Comparison of ENCODE assay signal across 1 cellular context in the genomic region with DNA sequence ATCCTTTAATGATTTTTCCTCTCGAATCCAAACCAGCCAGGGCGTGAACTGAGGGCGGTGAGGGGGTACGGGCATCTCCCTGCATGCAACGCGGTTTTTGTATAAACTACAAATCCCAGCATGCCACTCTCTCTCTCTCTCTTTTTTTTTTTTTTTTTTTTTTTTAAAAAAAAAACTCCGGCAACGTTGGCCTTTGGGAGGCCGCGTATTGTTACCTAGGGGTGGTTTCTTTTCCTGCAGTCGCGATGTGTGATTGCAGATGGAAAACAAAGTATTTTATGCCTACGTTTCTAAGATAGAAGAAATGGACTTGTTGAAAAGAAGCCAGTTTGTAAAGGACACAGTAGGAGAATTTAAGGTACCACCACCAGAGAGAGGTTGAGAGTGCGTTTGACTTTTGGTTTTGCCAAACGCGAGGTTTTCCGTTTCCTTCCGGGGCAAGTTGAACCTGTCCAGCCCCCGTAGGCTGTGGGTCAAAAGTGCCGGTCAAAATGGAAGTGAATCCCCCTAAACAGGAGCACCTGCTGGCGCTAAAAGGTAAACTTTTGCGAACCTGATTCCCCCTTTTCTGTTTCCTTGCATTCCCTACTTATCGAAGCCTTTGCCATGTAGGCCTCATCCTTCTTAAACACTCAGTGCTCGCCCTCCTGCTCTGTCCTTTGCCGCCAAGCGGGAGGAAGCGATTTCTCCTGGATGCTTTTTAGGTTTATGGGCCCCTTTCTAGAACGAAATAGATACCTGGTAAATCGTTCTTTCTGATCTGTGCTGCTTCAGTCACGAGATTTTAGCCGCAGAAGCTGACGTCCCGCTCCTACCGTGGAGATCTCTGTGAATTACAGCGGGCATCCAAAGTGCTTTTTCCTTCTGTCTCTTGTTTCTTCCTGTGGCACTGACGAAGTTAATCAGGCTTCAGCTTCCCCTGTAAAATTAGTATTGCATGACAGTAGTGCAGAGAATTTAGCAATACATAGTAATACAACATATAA.
A peak's percentile ranks its signal among the peaks of the same experiment; 100 is the strongest.
TF ChIP-seq lines count a peak whose summit lies in the region.

A gene with protein sequence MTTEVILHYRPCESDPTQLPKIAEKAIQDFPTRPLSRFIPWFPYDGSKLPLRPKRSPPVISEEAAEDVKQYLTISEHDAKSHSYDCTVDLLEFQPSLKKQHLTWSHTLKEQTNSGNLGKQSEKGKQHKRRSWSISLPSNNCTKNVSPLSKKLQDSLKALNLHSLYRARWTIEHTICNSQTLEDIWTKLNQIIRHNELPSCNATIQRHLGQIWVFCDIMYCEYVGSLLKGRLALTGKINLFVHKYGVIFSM (plus strand): TSS at position 458 of the 986 bp plus-strand sequence. CDS start 4,561 bp downstream, outside the sequence.
A gene with protein sequence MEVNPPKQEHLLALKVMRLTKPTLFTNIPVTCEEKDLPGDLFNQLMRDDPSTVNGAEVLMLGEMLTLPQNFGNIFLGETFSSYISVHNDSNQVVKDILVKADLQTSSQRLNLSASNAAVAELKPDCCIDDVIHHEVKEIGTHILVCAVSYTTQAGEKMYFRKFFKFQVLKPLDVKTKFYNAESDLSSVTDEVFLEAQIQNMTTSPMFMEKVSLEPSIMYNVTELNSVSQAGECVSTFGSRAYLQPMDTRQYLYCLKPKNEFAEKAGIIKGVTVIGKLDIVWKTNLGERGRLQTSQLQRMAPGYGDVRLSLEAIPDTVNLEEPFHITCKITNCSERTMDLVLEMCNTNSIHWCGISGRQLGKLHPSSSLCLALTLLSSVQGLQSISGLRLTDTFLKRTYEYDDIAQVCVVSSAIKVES (plus strand): TSS at position 458 of the 986 bp plus-strand sequence. CDS start 34 bp downstream, at position 492.

TF ChIP-seq in GM12878, 131 proteins besides CTCF, POLR2A, EP300 and RAD21 (continued from another document and continues in another):
- TF ChIP-seq, protein P1, sequence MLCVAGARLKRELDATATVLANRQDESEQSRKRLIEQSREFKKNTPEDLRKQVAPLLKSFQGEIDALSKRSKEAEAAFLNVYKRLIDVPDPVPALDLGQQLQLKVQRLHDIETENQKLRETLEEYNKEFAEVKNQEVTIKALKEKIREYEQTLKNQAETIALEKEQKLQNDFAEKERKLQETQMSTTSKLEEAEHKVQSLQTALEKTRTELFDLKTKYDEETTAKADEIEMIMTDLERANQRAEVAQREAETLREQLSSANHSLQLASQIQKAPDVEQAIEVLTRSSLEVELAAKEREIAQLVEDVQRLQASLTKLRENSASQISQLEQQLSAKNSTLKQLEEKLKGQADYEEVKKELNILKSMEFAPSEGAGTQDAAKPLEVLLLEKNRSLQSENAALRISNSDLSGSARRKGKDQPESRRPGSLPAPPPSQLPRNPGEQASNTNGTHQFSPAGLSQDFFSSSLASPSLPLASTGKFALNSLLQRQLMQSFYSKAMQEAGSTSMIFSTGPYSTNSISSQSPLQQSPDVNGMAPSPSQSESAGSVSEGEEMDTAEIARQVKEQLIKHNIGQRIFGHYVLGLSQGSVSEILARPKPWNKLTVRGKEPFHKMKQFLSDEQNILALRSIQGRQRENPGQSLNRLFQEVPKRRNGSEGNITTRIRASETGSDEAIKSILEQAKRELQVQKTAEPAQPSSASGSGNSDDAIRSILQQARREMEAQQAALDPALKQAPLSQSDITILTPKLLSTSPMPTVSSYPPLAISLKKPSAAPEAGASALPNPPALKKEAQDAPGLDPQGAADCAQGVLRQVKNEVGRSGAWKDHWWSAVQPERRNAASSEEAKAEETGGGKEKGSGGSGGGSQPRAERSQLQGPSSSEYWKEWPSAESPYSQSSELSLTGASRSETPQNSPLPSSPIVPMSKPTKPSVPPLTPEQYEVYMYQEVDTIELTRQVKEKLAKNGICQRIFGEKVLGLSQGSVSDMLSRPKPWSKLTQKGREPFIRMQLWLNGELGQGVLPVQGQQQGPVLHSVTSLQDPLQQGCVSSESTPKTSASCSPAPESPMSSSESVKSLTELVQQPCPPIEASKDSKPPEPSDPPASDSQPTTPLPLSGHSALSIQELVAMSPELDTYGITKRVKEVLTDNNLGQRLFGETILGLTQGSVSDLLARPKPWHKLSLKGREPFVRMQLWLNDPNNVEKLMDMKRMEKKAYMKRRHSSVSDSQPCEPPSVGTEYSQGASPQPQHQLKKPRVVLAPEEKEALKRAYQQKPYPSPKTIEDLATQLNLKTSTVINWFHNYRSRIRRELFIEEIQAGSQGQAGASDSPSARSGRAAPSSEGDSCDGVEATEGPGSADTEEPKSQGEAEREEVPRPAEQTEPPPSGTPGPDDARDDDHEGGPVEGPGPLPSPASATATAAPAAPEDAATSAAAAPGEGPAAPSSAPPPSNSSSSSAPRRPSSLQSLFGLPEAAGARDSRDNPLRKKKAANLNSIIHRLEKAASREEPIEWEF (IDR thresholded peaks at IDR 0.05; ENCODE audit: insufficient replicate concordance, low read depth, low read length), result no peak
- TF ChIP-seq ZNF274 (IDR thresholded peaks at IDR 0.05; ENCODE audit: insufficient read depth, insufficient read length) (no peak), WRNIP1 (IDR thresholded peaks at IDR 0.05; ENCODE audit: borderline replicate concordance, low read depth, low read length) (no peak), PML (IDR thresholded peaks at IDR 0.05; ENCODE audit: low read length) (peak; percentile 97), IKZF2 (IDR thresholded peaks at IDR 0.05) (no peak; a peak in 1 of 4 replicates), TCF12 (IDR thresholded peaks at IDR 0.05; ENCODE audit: low read depth, low read length) (no peak), SMC3 (IDR thresholded peaks at IDR 0.05; ENCODE audit: borderline replicate concordance, low read length) (no peak), EED (IDR thresholded peaks at IDR 0.05; ENCODE audit: low read depth) (no peak), NR2F1 (conservative IDR thresholded peaks at IDR 0.05) (peak; percentile 80), CREB1 (IDR thresholded peaks at IDR 0.05; ENCODE audit: low read depth) (peak; percentile 44; the same call in 1 of the 2 replicates), MTA3 (IDR thresholded peaks at IDR 0.05; ENCODE audit: borderline replicate concordance, low read length) (no peak; the same call in 1 of the 2 replicates), ZZZ3 (IDR thresholded peaks at IDR 0.05; ENCODE audit: control insufficient read depth, insufficient read length, low read depth) (no peak), KDM1A (IDR thresholded peaks at IDR 0.05; ENCODE audit: borderline replicate concordance) (no peak), HDGF (IDR thresholded peaks at IDR 0.05) (0 out of 2 replicates have a peak, but pooled peaks have one; percentile 25), GATAD2B (conservative IDR thresholded peaks at IDR 0.05; ENCODE audit: low read depth) (no peak), NRF1 (conservative IDR thresholded peaks at IDR 0.05; ENCODE audit: low read depth, low read length) (no peak), ATF7 (IDR thresholded peaks at IDR 0.05; ENCODE audit: low read depth) (peak; percentile 75), TCF7 (IDR thresholded peaks at IDR 0.05; ENCODE audit: borderline replicate concordance) (peak; percentile 33; the same call in 1 of the 2 replicates), TAF1 (IDR thresholded peaks at IDR 0.05; ENCODE audit: borderline replicate concordance, low read depth, low read length) (peak; percentile 83), ASH2L (IDR thresholded peaks at IDR 0.05; ENCODE audit: borderline replicate concordance, low read depth) (0 out of 2 replicates have a peak, but pooled peaks have one; percentile 46), YBX1 (IDR thresholded peaks at IDR 0.05) (no peak)
- TF ChIP-seq, protein P2, sequence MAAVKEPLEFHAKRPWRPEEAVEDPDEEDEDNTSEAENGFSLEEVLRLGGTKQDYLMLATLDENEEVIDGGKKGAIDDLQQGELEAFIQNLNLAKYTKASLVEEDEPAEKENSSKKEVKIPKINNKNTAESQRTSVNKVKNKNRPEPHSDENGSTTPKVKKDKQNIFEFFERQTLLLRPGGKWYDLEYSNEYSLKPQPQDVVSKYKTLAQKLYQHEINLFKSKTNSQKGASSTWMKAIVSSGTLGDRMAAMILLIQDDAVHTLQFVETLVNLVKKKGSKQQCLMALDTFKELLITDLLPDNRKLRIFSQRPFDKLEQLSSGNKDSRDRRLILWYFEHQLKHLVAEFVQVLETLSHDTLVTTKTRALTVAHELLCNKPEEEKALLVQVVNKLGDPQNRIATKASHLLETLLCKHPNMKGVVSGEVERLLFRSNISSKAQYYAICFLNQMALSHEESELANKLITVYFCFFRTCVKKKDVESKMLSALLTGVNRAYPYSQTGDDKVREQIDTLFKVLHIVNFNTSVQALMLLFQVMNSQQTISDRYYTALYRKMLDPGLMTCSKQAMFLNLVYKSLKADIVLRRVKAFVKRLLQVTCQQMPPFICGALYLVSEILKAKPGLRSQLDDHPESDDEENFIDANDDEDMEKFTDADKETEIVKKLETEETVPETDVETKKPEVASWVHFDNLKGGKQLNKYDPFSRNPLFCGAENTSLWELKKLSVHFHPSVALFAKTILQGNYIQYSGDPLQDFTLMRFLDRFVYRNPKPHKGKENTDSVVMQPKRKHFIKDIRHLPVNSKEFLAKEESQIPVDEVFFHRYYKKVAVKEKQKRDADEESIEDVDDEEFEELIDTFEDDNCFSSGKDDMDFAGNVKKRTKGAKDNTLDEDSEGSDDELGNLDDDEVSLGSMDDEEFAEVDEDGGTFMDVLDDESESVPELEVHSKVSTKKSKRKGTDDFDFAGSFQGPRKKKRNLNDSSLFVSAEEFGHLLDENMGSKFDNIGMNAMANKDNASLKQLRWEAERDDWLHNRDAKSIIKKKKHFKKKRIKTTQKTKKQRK (IDR thresholded peaks at IDR 0.05; ENCODE audit: low read depth, low read length), result no peak
- TF ChIP-seq, protein P3, sequence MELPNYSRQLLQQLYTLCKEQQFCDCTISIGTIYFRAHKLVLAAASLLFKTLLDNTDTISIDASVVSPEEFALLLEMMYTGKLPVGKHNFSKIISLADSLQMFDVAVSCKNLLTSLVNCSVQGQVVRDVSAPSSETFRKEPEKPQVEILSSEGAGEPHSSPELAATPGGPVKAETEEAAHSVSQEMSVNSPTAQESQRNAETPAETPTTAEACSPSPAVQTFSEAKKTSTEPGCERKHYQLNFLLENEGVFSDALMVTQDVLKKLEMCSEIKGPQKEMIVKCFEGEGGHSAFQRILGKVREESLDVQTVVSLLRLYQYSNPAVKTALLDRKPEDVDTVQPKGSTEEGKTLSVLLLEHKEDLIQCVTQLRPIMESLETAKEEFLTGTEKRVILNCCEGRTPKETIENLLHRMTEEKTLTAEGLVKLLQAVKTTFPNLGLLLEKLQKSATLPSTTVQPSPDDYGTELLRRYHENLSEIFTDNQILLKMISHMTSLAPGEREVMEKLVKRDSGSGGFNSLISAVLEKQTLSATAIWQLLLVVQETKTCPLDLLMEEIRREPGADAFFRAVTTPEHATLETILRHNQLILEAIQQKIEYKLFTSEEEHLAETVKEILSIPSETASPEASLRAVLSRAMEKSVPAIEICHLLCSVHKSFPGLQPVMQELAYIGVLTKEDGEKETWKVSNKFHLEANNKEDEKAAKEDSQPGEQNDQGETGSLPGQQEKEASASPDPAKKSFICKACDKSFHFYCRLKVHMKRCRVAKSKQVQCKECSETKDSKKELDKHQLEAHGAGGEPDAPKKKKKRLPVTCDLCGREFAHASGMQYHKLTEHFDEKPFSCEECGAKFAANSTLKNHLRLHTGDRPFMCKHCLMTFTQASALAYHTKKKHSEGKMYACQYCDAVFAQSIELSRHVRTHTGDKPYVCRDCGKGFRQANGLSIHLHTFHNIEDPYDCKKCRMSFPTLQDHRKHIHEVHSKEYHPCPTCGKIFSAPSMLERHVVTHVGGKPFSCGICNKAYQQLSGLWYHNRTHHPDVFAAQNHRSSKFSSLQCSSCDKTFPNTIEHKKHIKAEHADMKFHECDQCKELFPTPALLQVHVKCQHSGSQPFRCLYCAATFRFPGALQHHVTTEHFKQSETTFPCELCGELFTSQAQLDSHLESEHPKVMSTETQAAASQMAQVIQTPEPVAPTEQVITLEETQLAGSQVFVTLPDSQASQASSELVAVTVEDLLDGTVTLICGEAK (IDR thresholded peaks at IDR 0.05; ENCODE audit: borderline replicate concordance), result peak; percentile 95
- TF ChIP-seq, protein P4, sequence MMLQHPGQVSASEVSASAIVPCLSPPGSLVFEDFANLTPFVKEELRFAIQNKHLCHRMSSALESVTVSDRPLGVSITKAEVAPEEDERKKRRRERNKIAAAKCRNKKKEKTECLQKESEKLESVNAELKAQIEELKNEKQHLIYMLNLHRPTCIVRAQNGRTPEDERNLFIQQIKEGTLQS (IDR thresholded peaks at IDR 0.05; ENCODE audit: borderline replicate concordance, extremely low read depth, low read depth, low read length), result no peak; the same call in 1 of the 2 replicates
- TF ChIP-seq, protein P5, sequence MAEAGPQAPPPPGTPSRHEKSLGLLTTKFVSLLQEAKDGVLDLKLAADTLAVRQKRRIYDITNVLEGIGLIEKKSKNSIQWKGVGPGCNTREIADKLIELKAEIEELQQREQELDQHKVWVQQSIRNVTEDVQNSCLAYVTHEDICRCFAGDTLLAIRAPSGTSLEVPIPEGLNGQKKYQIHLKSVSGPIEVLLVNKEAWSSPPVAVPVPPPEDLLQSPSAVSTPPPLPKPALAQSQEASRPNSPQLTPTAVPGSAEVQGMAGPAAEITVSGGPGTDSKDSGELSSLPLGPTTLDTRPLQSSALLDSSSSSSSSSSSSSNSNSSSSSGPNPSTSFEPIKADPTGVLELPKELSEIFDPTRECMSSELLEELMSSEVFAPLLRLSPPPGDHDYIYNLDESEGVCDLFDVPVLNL (IDR thresholded peaks at IDR 0.05; ENCODE audit: low read depth, low read length), result 0 out of 2 replicates have a peak, but pooled peaks have one; percentile 16
- TF ChIP-seq, protein P6, sequence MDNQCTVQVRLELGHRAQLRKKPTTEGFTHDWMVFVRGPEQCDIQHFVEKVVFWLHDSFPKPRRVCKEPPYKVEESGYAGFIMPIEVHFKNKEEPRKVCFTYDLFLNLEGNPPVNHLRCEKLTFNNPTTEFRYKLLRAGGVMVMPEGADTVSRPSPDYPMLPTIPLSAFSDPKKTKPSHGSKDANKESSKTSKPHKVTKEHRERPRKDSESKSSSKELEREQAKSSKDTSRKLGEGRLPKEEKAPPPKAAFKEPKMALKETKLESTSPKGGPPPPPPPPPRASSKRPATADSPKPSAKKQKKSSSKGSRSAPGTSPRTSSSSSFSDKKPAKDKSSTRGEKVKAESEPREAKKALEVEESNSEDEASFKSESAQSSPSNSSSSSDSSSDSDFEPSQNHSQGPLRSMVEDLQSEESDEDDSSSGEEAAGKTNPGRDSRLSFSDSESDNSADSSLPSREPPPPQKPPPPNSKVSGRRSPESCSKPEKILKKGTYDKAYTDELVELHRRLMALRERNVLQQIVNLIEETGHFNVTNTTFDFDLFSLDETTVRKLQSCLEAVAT (IDR thresholded peaks at IDR 0.05), result 0 out of 2 replicates have a peak, but pooled peaks have one; percentile 45
- TF ChIP-seq, protein P7, sequence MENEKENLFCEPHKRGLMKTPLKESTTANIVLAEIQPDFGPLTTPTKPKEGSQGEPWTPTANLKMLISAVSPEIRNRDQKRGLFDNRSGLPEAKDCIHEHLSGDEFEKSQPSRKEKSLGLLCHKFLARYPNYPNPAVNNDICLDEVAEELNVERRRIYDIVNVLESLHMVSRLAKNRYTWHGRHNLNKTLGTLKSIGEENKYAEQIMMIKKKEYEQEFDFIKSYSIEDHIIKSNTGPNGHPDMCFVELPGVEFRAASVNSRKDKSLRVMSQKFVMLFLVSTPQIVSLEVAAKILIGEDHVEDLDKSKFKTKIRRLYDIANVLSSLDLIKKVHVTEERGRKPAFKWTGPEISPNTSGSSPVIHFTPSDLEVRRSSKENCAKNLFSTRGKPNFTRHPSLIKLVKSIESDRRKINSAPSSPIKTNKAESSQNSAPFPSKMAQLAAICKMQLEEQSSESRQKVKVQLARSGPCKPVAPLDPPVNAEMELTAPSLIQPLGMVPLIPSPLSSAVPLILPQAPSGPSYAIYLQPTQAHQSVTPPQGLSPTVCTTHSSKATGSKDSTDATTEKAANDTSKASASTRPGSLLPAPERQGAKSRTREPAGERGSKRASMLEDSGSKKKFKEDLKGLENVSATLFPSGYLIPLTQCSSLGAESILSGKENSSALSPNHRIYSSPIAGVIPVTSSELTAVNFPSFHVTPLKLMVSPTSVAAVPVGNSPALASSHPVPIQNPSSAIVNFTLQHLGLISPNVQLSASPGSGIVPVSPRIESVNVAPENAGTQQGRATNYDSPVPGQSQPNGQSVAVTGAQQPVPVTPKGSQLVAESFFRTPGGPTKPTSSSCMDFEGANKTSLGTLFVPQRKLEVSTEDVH (IDR thresholded peaks at IDR 0.05; ENCODE audit: low read depth, partially characterized antibody), result peak; percentile 58
